Comparison of ENCODE assay signal across 16 cellular contexts in the genomic region with DNA sequence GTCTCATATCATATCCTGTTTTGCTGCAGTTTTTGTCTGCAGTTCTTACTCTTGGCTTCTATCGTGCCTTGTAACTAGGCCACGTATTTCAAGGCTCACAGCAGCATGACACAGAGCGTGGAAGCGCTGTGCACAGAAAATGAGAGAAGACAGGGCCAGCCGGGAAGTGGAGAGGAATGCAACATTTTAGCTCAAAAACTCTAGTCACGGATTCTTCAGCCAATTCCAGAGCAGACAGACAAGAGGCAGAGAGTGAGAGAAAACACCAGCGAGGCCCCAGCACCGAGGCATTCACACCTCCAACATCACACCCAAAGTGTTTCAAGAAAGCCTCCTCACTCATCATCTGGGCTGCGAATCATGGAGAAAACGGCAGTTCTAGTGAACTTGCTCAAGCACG.
"Had no signal": no experiment of that assay in that cellular context is flagged by ENCODE, and none has a peak within 500 bp of the region (broad histone marks: within the 10 kb centered on the region; RNA-seq: fewer than 3 reads in every experiment).

No MANE protein-coding gene starts in this region.

- H3K4me1 Mint-ChIP-seq: activated naive CD4-positive, alpha-beta T cell treated with anti-CD3 and anti-CD28 coated beads, Interleukin-2, amount 10 ng/mL, durations not matched to agents 7 days and 5 days; activated T-helper 17 cell treated with anti-CD3 and anti-CD28 coated beads, Interleukin-2, amount 50 U/mL, for 72 hours; mesothelial cell of epicardium; naive B cell; neural progenitor cell; stimulated activated naive CD8-positive, alpha-beta T cell treated with anti-CD3 and anti-CD28 coated beads, Interleukin-15, amount 100 ng/mL, for 72 hours; T-cell had no signal

- H3K27me3 Mint-ChIP-seq: activated naive CD4-positive, alpha-beta T cell treated with anti-CD3 and anti-CD28 coated beads, Interleukin-2, amount 10 ng/mL, durations not matched to agents 7 days and 5 days; activated T-helper 17 cell treated with anti-CD3 and anti-CD28 coated beads, Interleukin-2, amount 50 U/mL, for 72 hours; naive B cell; stimulated activated naive CD8-positive, alpha-beta T cell treated with anti-CD3 and anti-CD28 coated beads, Interleukin-15, amount 100 ng/mL, for 72 hours; T-cell had no signal

- DNase-seq: activated CD4-positive, alpha-beta T cell treated with anti-CD3 and anti-CD28 coated beads, Interleukin-2, amount 50 U/mL, for 1 hour; activated naive CD4-positive, alpha-beta T cell treated with anti-CD3 and anti-CD28 coated beads, Interleukin-2, amount 10 ng/mL, durations not matched to agents 7 days and 5 days; kidney glomerular epithelial cell; naive B cell; ovary; sigmoid colon; stimulated activated CD4-positive, alpha-beta T cell treated with anti-CD3 and anti-CD28 coated beads, Interleukin-1b, Interleukin-23, amount 100 ng/mL, for 48 hours; stimulated activated naive CD8-positive, alpha-beta T cell treated with anti-CD3 and anti-CD28 coated beads, Interleukin-15, amount 100 ng/mL, for 72 hours; T-cell; T-helper 9 cell; testis; upper lobe of left lung had no signal

- H3K4me3 Mint-ChIP-seq: activated naive CD4-positive, alpha-beta T cell treated with anti-CD3 and anti-CD28 coated beads, Interleukin-2, amount 10 ng/mL, durations not matched to agents 7 days and 5 days; activated T-helper 17 cell treated with anti-CD3 and anti-CD28 coated beads, Interleukin-2, amount 50 U/mL, for 72 hours; mesothelial cell of epicardium; naive B cell; neural progenitor cell; stimulated activated naive CD8-positive, alpha-beta T cell treated with anti-CD3 and anti-CD28 coated beads, Interleukin-15, amount 100 ng/mL, for 72 hours; T-cell had no signal

- H3K9me3 Mint-ChIP-seq: neural progenitor cell had no signal

- H3K36me3 Mint-ChIP-seq: activated naive CD4-positive, alpha-beta T cell treated with anti-CD3 and anti-CD28 coated beads, Interleukin-2, amount 10 ng/mL, durations not matched to agents 7 days and 5 days; mesothelial cell of epicardium; naive B cell; neural progenitor cell; T-cell had no signal

- ATAC-seq: activated CD4-positive, CD25-positive, alpha-beta regulatory T cell treated with anti-CD3 and anti-CD28 coated beads, Interleukin-2, amount 50 U/mL, for 24 hours; activated T-helper 17 cell treated with anti-CD3 and anti-CD28 coated beads, Interleukin-2, amount 50 U/mL, for 72 hours; stimulated activated naive CD8-positive, alpha-beta T cell treated with anti-CD3 and anti-CD28 coated beads, Interleukin-15, amount 100 ng/mL, for 72 hours; T-cell had no signal

- H3K27ac Mint-ChIP-seq: activated naive CD4-positive, alpha-beta T cell treated with anti-CD3 and anti-CD28 coated beads, Interleukin-2, amount 10 ng/mL, durations not matched to agents 7 days and 5 days; activated T-helper 17 cell treated with anti-CD3 and anti-CD28 coated beads, Interleukin-2, amount 50 U/mL, for 72 hours; mesothelial cell of epicardium; naive B cell; neural progenitor cell; stimulated activated naive CD8-positive, alpha-beta T cell treated with anti-CD3 and anti-CD28 coated beads, Interleukin-15, amount 100 ng/mL, for 72 hours; T-cell had no signal

- H3K27ac ChIP-seq: neural progenitor cell, ovary, sigmoid colon, testis, upper lobe of left lung had no signal
